ENCODE assay signal across 1 cellular context in genomic region chr13:28251462-28251861, GRCh38.
TF ChIP-seq lines count a peak whose summit lies in the region.

No MANE protein-coding gene starts in this region.

TF ChIP-seq in GM12878, 131 proteins besides CTCF, POLR2A, EP300 and RAD21 (continued from another document):
- TF ChIP-seq IKZF2 (IDR thresholded peaks at IDR 0.05) (peak; percentile 18 to 23; a peak in 1 of 4 replicates), ETV6 (conservative IDR thresholded peaks at IDR 0.05 in 1 of 2, IDR thresholded peaks at IDR 0.05 in 1 of 2; ENCODE audit: borderline replicate concordance in 1 of 2, low read depth in 1 of 2) (no peak), EED (IDR thresholded peaks at IDR 0.05; ENCODE audit: low read depth) (0 out of 2 replicates have a peak, but pooled peaks have one; percentile 29), SIN3A (IDR thresholded peaks at IDR 0.05; ENCODE audit: low read depth, low read length) (no peak), CBX5 (IDR thresholded peaks at IDR 0.05; ENCODE audit: low read depth) (no peak), PBX3 (IDR thresholded peaks at IDR 0.05; ENCODE audit: insufficient replicate concordance, low read depth, low read length) (no peak), RCOR1 (conservative IDR thresholded peaks at IDR 0.05; ENCODE audit: low read depth, low read length) (no peak), RELA (IDR thresholded peaks at IDR 0.05; ENCODE audit: borderline replicate concordance, partially characterized antibody) (no peak), TARDBP (IDR thresholded peaks at IDR 0.05; ENCODE audit: borderline replicate concordance) (no peak), ZNF24 (IDR thresholded peaks at IDR 0.05) (no peak)
- TF ChIP-seq, protein P1, sequence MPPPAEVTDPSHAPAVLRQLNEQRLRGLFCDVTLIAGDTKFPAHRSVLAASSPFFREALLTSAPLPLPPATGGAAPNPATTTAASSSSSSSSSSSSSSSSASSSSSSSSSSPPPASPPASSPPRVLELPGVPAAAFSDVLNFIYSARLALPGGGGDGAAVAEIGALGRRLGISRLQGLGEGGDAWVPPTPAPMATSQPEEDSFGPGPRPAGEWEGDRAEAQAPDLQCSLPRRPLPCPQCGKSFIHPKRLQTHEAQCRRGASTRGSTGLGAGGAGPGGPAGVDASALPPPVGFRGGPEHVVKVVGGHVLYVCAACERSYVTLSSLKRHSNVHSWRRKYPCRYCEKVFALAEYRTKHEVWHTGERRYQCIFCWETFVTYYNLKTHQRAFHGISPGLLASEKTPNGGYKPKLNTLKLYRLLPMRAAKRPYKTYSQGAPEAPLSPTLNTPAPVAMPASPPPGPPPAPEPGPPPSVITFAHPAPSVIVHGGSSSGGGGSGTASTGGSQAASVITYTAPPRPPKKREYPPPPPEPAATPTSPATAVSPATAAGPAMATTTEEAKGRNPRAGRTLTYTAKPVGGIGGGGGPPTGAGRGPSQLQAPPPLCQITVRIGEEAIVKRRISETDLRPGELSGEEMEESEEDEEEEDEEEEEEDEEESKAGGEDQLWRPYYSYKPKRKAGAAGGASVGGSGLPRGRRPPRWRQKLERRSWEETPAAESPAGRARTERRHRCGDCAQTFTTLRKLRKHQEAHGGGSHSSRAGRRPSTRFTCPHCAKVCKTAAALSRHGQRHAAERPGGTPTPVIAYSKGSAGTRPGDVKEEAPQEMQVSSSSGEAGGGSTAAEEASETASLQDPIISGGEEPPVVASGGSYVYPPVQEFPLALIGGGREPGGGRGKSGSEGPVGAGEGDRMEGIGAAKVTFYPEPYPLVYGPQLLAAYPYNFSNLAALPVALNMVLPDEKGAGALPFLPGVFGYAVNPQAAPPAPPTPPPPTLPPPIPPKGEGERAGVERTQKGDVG (CRISPR knock-in tag; IDR thresholded peaks at IDR 0.05): no peak
TF ChIP-seq in GM12878: peak in this region for 2.
